In the genomic region with DNA sequence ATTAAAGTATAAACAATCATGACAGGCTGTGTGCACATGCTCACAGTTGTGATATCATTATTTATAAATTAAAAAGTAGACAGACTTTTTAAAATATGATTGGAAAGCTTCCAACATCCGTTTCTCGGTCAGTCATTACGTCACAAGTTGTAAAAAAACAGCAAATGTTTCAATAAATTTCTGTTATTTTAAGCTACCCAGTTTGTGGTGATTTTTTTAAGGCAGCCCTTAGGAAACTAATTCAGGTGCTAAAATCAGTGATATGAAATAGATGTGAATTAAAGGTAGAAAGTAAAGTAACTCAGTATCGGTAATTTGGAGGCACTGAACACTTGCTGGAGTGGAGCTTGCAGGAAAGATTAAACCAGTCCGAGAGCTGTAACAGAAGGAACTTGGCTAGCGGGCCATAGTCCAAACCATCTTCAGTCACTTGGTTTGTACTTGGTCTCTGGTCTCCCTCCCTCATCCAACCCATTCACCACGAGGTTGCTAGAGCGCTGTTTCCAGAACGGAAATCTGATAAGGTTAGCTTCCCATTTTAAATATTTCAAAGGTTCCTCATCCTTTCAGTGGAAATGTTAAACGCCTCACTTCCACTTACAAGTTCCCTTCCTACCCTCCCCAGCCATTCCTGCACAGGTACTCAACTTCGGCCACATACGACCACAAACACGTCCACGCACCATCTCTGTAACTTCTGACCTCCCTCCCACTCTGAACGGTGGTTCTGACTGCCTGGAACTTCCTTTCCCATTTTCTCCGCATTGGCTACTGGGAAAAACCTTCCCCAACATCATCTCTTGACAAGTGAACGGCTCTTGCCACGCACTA, we compare ENCODE assay signal across 8 cellular contexts. TPM values are rescaled to one million over a fixed set of nuclear protein-coding genes. Genes with fewer than 3 reads are reported as not detected.
DNase-seq lines count a peak whose midpoint lies in the region; ATAC-seq and TF ChIP-seq lines count a peak whose summit lies in the region.

No MANE protein-coding gene starts in this region.

- TF ChIP-seq CTCF in activated CD8-positive, alpha-beta T cell treated with anti-CD3 and anti-CD28 coated beads for 36 hours (IDR thresholded peaks at IDR 0.05): no peak
- TF ChIP-seq CTCF in foreskin fibroblast (IDR thresholded peaks at IDR 0.05; ENCODE audit: low read depth, low read length): no peak
- TF ChIP-seq CTCF in neural crest cell (conservative IDR thresholded peaks at IDR 0.05): no peak
- no peak for TF ChIP-seq CTCF in GM10266 (IDR thresholded peaks at IDR 0.05; ENCODE audit: control insufficient read depth, insufficient read depth, low read depth, missing control alignments)

- no peaks in the 10 kb centered on the region for H3K9me3 Mint-ChIP-seq in activated CD8-positive, alpha-beta T cell treated with anti-CD3 and anti-CD28 coated beads for 36 hours
- H3K9me3 Mint-ChIP-seq in neural crest cell: peaks cover 3% of the 10 kb centered on the region

- H3K4me1 Mint-ChIP-seq in activated CD8-positive, alpha-beta T cell treated with anti-CD3 and anti-CD28 coated beads for 36 hours (ENCODE audit: low read depth): peaks cover 44% of the 10 kb centered on the region
- peaks cover 22% of the 10 kb centered on the region for H3K4me1 Mint-ChIP-seq in neural crest cell

- H3K27ac Mint-ChIP-seq in activated CD8-positive, alpha-beta T cell treated with anti-CD3 and anti-CD28 coated beads for 36 hours: peak overlapping the region; percentile 94
- peak overlapping the region; percentile 96 for H3K27ac Mint-ChIP-seq in neural crest cell (ENCODE audit: unreplicated experiment)

- peaks cover 40% of the 10 kb centered on the region for H3K36me3 Mint-ChIP-seq in activated CD8-positive, alpha-beta T cell treated with anti-CD3 and anti-CD28 coated beads for 36 hours (ENCODE audit: low read depth)
- H3K36me3 Mint-ChIP-seq in neural crest cell (ENCODE audit: low read depth): peaks cover 3% of the 10 kb centered on the region

- CTCF ChIA-PET in activated CD8-positive, alpha-beta T cell treated with anti-CD3 and anti-CD28 coated beads for 36 hours (lab: Charles Lee): interaction anchor here (0.9 to 2.9 kb wide), 2 partner anchors 12 to 144 kb away, joined by 3 to 16 read pairs; partner anchors contain the start of gene RASA1

- peak overlapping the region; percentile 71 to 95 for H3K4me3 ChIP-seq in foreskin fibroblast (ENCODE audit: low read depth in 1 of 2, low read length in 2 of 2)

- H3K27me3 Mint-ChIP-seq in activated CD8-positive, alpha-beta T cell treated with anti-CD3 and anti-CD28 coated beads for 36 hours: no peaks in the 10 kb centered on the region
- no peaks in the 10 kb centered on the region for H3K27me3 Mint-ChIP-seq in neural crest cell (ENCODE audit: low read depth)

- POLR2A ChIA-PET in activated CD8-positive, alpha-beta T cell treated with anti-CD3 and anti-CD28 coated beads for 36 hours (lab: Charles Lee): interaction anchor here (1.3 to 1.5 kb wide), 3 partner anchors 12 to 292 kb away, joined by 3 to 5 read pairs (median 4); no protein-coding TSS in a partner anchor

- DNase-seq in DMS 273 (lab: John Stamatoyannopoulos, UW; ENCODE audit: unreplicated experiment): peak; percentile 66
- no peak for DNase-seq in DMS 273 treated with DMSO at 0.1 percent for 48 hours (lab: John Stamatoyannopoulos, UW)
- DNase-seq in LoVo (ENCODE audit: low spot score): peak; percentile 46
- no peak for DNase-seq in activated CD8-positive, alpha-beta T cell treated with anti-CD3 and anti-CD28 coated beads for 36 hours
- DNase-seq in foreskin fibroblast: peak in 1 of 2 donors; percentile 55
- DNase-seq in neural crest cell (ENCODE audit: low read depth, low spot score): peak; percentile 2
- no peak for DNase-seq in GM10266 (ENCODE audit: extremely low spot score)

- peak; percentile 20 for ATAC-seq in GM21717 (IDR thresholded peaks at IDR 0.05; ENCODE audit: unreplicated experiment)
- no peak for ATAC-seq in activated CD8-positive, alpha-beta T cell treated with anti-CD3 and anti-CD28 coated beads for 36 hours

- intact Hi-C loops in activated CD8-positive, alpha-beta T cell treated with anti-CD3 and anti-CD28 coated beads for 36 hours (cut with micrococcal nuclease): loop anchor here (5.0 kb wide), 1 partner anchor 144 kb away; the partner anchor contains the start of gene RASA1

- peak overlapping the region; percentile 93 for H3K4me3 Mint-ChIP-seq in activated CD8-positive, alpha-beta T cell treated with anti-CD3 and anti-CD28 coated beads for 36 hours
- peak overlapping the region; percentile 90 for H3K4me3 Mint-ChIP-seq in neural crest cell

RNA-seq across cellular contexts. Expression of gene CCNH, which starts 0.9 kb away (rescaled TPM):
- total RNA-seq in activated CD8-positive, alpha-beta T cell treated with anti-CD3 and anti-CD28 coated beads for 36 hours: 10 to 100 TPM; 68.7 to 76.1 TPM
- 36.9 and 38.3 TPM in 2 replicates for total RNA-seq in neural crest cell

Comparison
In these comparisons a context has a peak if more than half of its experiments do, and no peak if none do; other contexts are left out.
1. DNase-seq: peak in DMS 273 (single experiment), LoVo (single experiment) and neural crest cell (single experiment); none in DMS 273 treated with DMSO at 0.1 percent for 48 hours (single experiment), activated CD8-positive, alpha-beta T cell treated with anti-CD3 and anti-CD28 coated beads for 36 hours (single experiment) and GM10266 (single experiment).